ENCODE assay signal across 28 cellular contexts in genomic region chr14:22086149-22086548, GRCh38.
A peak's percentile ranks its signal among the peaks of the same experiment; 100 is the strongest.
DNase-seq lines count a peak whose midpoint lies in the region; ATAC-seq and TF ChIP-seq lines count a peak whose summit lies in the region.
"Had no signal": no experiment of that assay in that cellular context is flagged by ENCODE, and none has a peak within 500 bp of the region (broad histone marks: within the 10 kb centered on the region; RNA-seq: fewer than 3 reads in every experiment).

No MANE protein-coding gene starts in this region.

- peak overlapping the region; percentile 82 for H3K27ac Mint-ChIP-seq in activated naive CD4-positive, alpha-beta T cell treated with anti-CD3 and anti-CD28 coated beads, Interleukin-2, amount 10 ng/mL, durations not matched to agents 7 days and 5 days
- H3K27ac Mint-ChIP-seq in activated naive CD4-positive, alpha-beta T cell treated with anti-CD3 and anti-CD28 coated beads, Interleukin-2, amount 50 U/mL, for 72 hours, result peak overlapping the region in 1 of 2 donors; percentile 81
- peak overlapping the region; percentile 76 for H3K27ac Mint-ChIP-seq in activated naive CD8-positive, alpha-beta T cell
- H3K27ac Mint-ChIP-seq: effector memory CD8-positive, alpha-beta T cell had no signal

- H3K4me1 ChIP-seq in uterus (peaks cover 0 to 5% of the 10 kb centered on the region in 2 donors), transverse colon (no peaks in the 10 kb centered on the region)
- H3K4me1 ChIP-seq: ascending aorta; BLaER1 treated with 17β-estradiol and CSF1 and Interleukin-3, amounts not matched to agents 10 nM and 100 nM; upper lobe of left lung had no signal

- no peak overlapping the region for H3K4me3 ChIP-seq in uterus
- H3K4me3 ChIP-seq in transverse colon, result no peak overlapping the region
- H3K4me3 ChIP-seq: ascending aorta; BLaER1 treated with 17β-estradiol and CSF1 and Interleukin-3, amounts not matched to agents 10 nM and 100 nM; cardiac muscle cell; GM12878; GM23248; PC-9; upper lobe of left lung had no signal

- TF ChIP-seq POLR2A in uterus (IDR thresholded peaks at IDR 0.05), result no peak
- no peak for TF ChIP-seq POLR2A in transverse colon (IDR thresholded peaks at IDR 0.05)

- H3K27me3 ChIP-seq in uterus (no peaks in the 10 kb centered on the region), transverse colon (peaks cover 10% of the 10 kb centered on the region)
- H3K27me3 ChIP-seq: ascending aorta, cardiac muscle cell, upper lobe of left lung had no signal

- no peaks in the 10 kb centered on the region for H3K9me3 ChIP-seq in uterus
- no peaks in the 10 kb centered on the region for H3K9me3 ChIP-seq in transverse colon
- H3K9me3 ChIP-seq: ascending aorta; BLaER1 treated with 17β-estradiol and CSF1 and Interleukin-3, amounts not matched to agents 10 nM and 100 nM; upper lobe of left lung had no signal

- 90% methylated on average over 1 of the region's 1 CpG; no CpG with 5 or more reads in 1 of the 2 donors for WGBS in transverse colon (ENCODE audit: low coverage in 1 of 2), 2 donors

- H3K36me3 ChIP-seq in uterus (no peaks in the 10 kb centered on the region), transverse colon (no peaks in the 10 kb centered on the region)
- H3K36me3 ChIP-seq: ascending aorta; BLaER1 treated with 17β-estradiol and CSF1 and Interleukin-3, amounts not matched to agents 10 nM and 100 nM; cardiac muscle cell; upper lobe of left lung had no signal

- TF ChIP-seq CTCF in uterus (IDR thresholded peaks at IDR 0.05) (no peak), transverse colon (IDR thresholded peaks at IDR 0.05) (no peak)

- H3K4me3 Mint-ChIP-seq in activated naive CD4-positive, alpha-beta T cell treated with anti-CD3 and anti-CD28 coated beads, Interleukin-2, amount 10 ng/mL, durations not matched to agents 7 days and 5 days, result peak overlapping the region; percentile 82
- H3K4me3 Mint-ChIP-seq in activated naive CD8-positive, alpha-beta T cell, result peak overlapping the region; percentile 74

- CTCF ChIA-PET in activated naive CD4-positive, alpha-beta T cell treated with anti-CD3 and anti-CD28 coated beads, Interleukin-2, amount 10 ng/mL, durations not matched to agents 7 days and 5 days (lab: Charles Lee), result interaction anchor here (1.6 kb wide), 1 partner anchor 14 kb away, joined by 10 read pairs; no protein-coding TSS in a partner anchor

- in situ Hi-C loops in transverse colon (cut with MboI; ENCODE audit: low pct_ligation_motif_present in 1 of 4, low pct_unique_long_range_greater_than_20kb in 1 of 4, low sequenced_read_pairs in 3 of 4), result no loop called here

- H3K27ac ChIP-seq in uterus (peak overlapping the region; percentile 22 to 80), transverse colon (peak overlapping the region in 1 of 4 donors; percentile 3)
- H3K27ac ChIP-seq: ascending aorta; BLaER1 treated with 17β-estradiol and CSF1 and Interleukin-3, amounts not matched to agents 10 nM and 100 nM; cardiac muscle cell; GM23248; PC-9; upper lobe of left lung had no signal

- no peaks in the 10 kb centered on the region for H3K27me3 Mint-ChIP-seq in activated naive CD4-positive, alpha-beta T cell treated with anti-CD3 and anti-CD28 coated beads, Interleukin-2, amount 10 ng/mL, durations not matched to agents 7 days and 5 days
- no peaks in the 10 kb centered on the region for H3K27me3 Mint-ChIP-seq in activated naive CD8-positive, alpha-beta T cell
- H3K27me3 Mint-ChIP-seq: effector memory CD8-positive, alpha-beta T cell had no signal

- ATAC-seq in activated naive CD4-positive, alpha-beta T cell treated with anti-CD3 and anti-CD28 coated beads, Interleukin-2, amount 50 U/mL, for 72 hours, result no peak
- ATAC-seq: effector memory CD8-positive, alpha-beta T cell; GM12878; Right ventricle myocardium inferior had no signal

- intact Hi-C loops in uterus (cut with DNase I; ENCODE audit: low total_unique reads) (no loop called here), transverse colon (cut with DNase I; ENCODE audit: low total_unique reads) (no loop called here)

- peaks cover 2% of the 10 kb centered on the region for H3K36me3 Mint-ChIP-seq in activated naive CD4-positive, alpha-beta T cell treated with anti-CD3 and anti-CD28 coated beads, Interleukin-2, amount 10 ng/mL, durations not matched to agents 7 days and 5 days
- no peaks in the 10 kb centered on the region for H3K36me3 Mint-ChIP-seq in activated naive CD4-positive, alpha-beta T cell treated with anti-CD3 and anti-CD28 coated beads, Interleukin-2, amount 50 U/mL, for 72 hours
- no peaks in the 10 kb centered on the region for H3K36me3 Mint-ChIP-seq in activated naive CD8-positive, alpha-beta T cell

- H3K4me1 Mint-ChIP-seq in activated naive CD4-positive, alpha-beta T cell treated with anti-CD3 and anti-CD28 coated beads, Interleukin-2, amount 10 ng/mL, durations not matched to agents 7 days and 5 days, result peaks cover 34% of the 10 kb centered on the region
- peaks cover 24% of the 10 kb centered on the region for H3K4me1 Mint-ChIP-seq in activated naive CD8-positive, alpha-beta T cell (ENCODE audit: low read depth)

- no peaks in the 10 kb centered on the region for H3K9me3 Mint-ChIP-seq in activated naive CD4-positive, alpha-beta T cell treated with anti-CD3 and anti-CD28 coated beads, Interleukin-2, amount 10 ng/mL, durations not matched to agents 7 days and 5 days
- H3K9me3 Mint-ChIP-seq in activated naive CD4-positive, alpha-beta T cell treated with anti-CD3 and anti-CD28 coated beads, Interleukin-2, amount 50 U/mL, for 72 hours, result no peaks in the 10 kb centered on the region
- H3K9me3 Mint-ChIP-seq in activated naive CD8-positive, alpha-beta T cell (ENCODE audit: low read depth), result no peaks in the 10 kb centered on the region
- H3K9me3 Mint-ChIP-seq: effector memory CD8-positive, alpha-beta T cell had no signal

- TF ChIP-seq EP300 in transverse colon (IDR thresholded peaks at IDR 0.05; ENCODE audit: low read depth), result no peak

- DNase-seq in activated naive CD4-positive, alpha-beta T cell treated with anti-CD3 and anti-CD28 coated beads, Interleukin-2, amount 10 ng/mL, durations not matched to agents 7 days and 5 days, result no peak
- no peak for DNase-seq in activated naive CD4-positive, alpha-beta T cell treated with anti-CD3 and anti-CD28 coated beads, Interleukin-2, amount 50 U/mL, for 72 hours (ENCODE audit: low spot score in 2 of 2)
- DNase-seq in MV-4-11 (lab: John Stamatoyannopoulos, UW) (peak; percentile 4), uterus (no peak), transverse colon (no peak), iPS-NIHi7 (ENCODE audit: extremely low spot score) (no peak)
- DNase-seq: activated gamma-delta T cell; cortex of kidney; effector memory CD8-positive, alpha-beta T cell; erythroblast; GM23248; head of caudate nucleus; KBM-7; kidney; MM.1S; NCI-H1417; NCI-H2029 treated with DMSO at 0.1 percent for 48 hours; NCI-H526; NK-92 treated with Interleukin-12 subunit alpha and Interleukin-12 subunit beta, amount 100 ng/mL, for 24 hours; PC-9; stimulated activated CD8-positive, alpha-beta memory T cell treated with anti-CD3 and anti-CD28 coated beads, Interleukin-4, amount 100 ng/mL, for 48 hours; upper lobe of left lung had no signal
